ENCODE assay signal across 27 cellular contexts in genomic region chr17:64936117-64936516, GRCh38.
"Had no signal": no experiment of that assay in that cellular context is flagged by ENCODE, and none has a peak within 500 bp of the region (broad histone marks: within the 10 kb centered on the region; RNA-seq: fewer than 3 reads in every experiment).

No MANE protein-coding gene starts in this region.

- H3K79me2 ChIP-seq: hepatocyte had no signal

- H3K36me3 ChIP-seq: colonic mucosa, left ventricle myocardium inferior, lower lobe of right lung, neural progenitor cell, pancreas, thoracic aorta, transverse colon had no signal

- H3K4me3 Mint-ChIP-seq: natural killer cell treated with Interleukin-12 subunit alpha and Interleukin-12 subunit beta and Interleukin-15 and Interleukin-18, amount 100 ng/mL, for 72 hours; neural progenitor cell; stimulated activated memory B cell treated with anti-CD40 and anti-IgM and Interleukin-4, amounts not matched to agents 10 μg/mL and 1 μg/mL and 100 μg/mL, for 72 hours had no signal

- H3K27me3 Mint-ChIP-seq: progenitor cell of endocrine pancreas had no signal

- DNase-seq: colonic mucosa; dermis blood vessel endothelial cell; erythroblast; foreskin keratinocyte; head of caudate nucleus; left cardiac atrium; left ventricle myocardium inferior; lower lobe of right lung; mesenchymal stem cell; midbrain; occipital lobe; pancreas; right cardiac atrium; stimulated activated CD4-positive, alpha-beta T cell treated with anti-CD3 and anti-CD28 coated beads, Interleukin-4, amount 100 ng/mL, for 1 hour; stimulated activated CD8-positive, alpha-beta memory T cell treated with anti-CD3 and anti-CD28 coated beads, Interleukin-4, amount 100 ng/mL, for 48 hours; stomach; substantia nigra; transverse colon had no signal

- H3K4me2 ChIP-seq: hepatocyte, neural progenitor cell, smooth muscle cell had no signal

- H3K9me3 Mint-ChIP-seq: natural killer cell treated with Interleukin-12 subunit alpha and Interleukin-12 subunit beta and Interleukin-15 and Interleukin-18, amount 100 ng/mL, for 72 hours; neural progenitor cell; stimulated activated memory B cell treated with anti-CD40 and anti-IgM and Interleukin-4, amounts not matched to agents 10 μg/mL and 1 μg/mL and 100 μg/mL, for 72 hours had no signal

- H3K9me3 ChIP-seq: colonic mucosa, left ventricle myocardium inferior, lower lobe of right lung, pancreas, stomach, thoracic aorta, transverse colon had no signal

- H3K4me1 ChIP-seq: colonic mucosa, foreskin keratinocyte, left ventricle myocardium inferior, lower lobe of right lung, pancreas, stomach, transverse colon had no signal

- H3K27ac Mint-ChIP-seq: natural killer cell treated with Interleukin-12 subunit alpha and Interleukin-12 subunit beta and Interleukin-15 and Interleukin-18, amount 100 ng/mL, for 72 hours; neural progenitor cell; stimulated activated memory B cell treated with anti-CD40 and anti-IgM and Interleukin-4, amounts not matched to agents 10 μg/mL and 1 μg/mL and 100 μg/mL, for 72 hours had no signal

- H2AFZ ChIP-seq: hepatocyte, neural progenitor cell had no signal

- ATAC-seq: foreskin keratinocyte; left cardiac atrium; lower lobe of right lung; natural killer cell treated with Interleukin-12 subunit alpha and Interleukin-12 subunit beta and Interleukin-15 and Interleukin-18, amount 100 ng/mL, for 72 hours; pancreas; right cardiac atrium; stimulated activated memory B cell treated with anti-CD40 and anti-IgM and Interleukin-4, amounts not matched to agents 10 μg/mL and 1 μg/mL and 100 μg/mL, for 72 hours had no signal

- H3K27me3 ChIP-seq: colonic mucosa, hepatocyte, neural progenitor cell, pancreas, stomach, transverse colon had no signal

- H3K36me3 Mint-ChIP-seq: natural killer cell treated with Interleukin-12 subunit alpha and Interleukin-12 subunit beta and Interleukin-15 and Interleukin-18, amount 100 ng/mL, for 72 hours; neural progenitor cell; stimulated activated memory B cell treated with anti-CD40 and anti-IgM and Interleukin-4, amounts not matched to agents 10 μg/mL and 1 μg/mL and 100 μg/mL, for 72 hours had no signal

- FAIRE-seq: endothelial cell of umbilical vein, kidney, pancreas had no signal

- H3K9ac ChIP-seq: neural progenitor cell had no signal

- H3K27ac ChIP-seq: colonic mucosa, foreskin keratinocyte, hepatocyte, left ventricle myocardium inferior, lower lobe of right lung, neural progenitor cell, pancreas, stomach, thoracic aorta, transverse colon had no signal

- H3K4me3 ChIP-seq: colonic mucosa, hepatocyte, left ventricle myocardium inferior, lower lobe of right lung, neural progenitor cell, pancreas, smooth muscle cell, stomach, thoracic aorta, transverse colon had no signal
